9 cellular contexts compared by ENCODE assay signal in the genomic region with DNA sequence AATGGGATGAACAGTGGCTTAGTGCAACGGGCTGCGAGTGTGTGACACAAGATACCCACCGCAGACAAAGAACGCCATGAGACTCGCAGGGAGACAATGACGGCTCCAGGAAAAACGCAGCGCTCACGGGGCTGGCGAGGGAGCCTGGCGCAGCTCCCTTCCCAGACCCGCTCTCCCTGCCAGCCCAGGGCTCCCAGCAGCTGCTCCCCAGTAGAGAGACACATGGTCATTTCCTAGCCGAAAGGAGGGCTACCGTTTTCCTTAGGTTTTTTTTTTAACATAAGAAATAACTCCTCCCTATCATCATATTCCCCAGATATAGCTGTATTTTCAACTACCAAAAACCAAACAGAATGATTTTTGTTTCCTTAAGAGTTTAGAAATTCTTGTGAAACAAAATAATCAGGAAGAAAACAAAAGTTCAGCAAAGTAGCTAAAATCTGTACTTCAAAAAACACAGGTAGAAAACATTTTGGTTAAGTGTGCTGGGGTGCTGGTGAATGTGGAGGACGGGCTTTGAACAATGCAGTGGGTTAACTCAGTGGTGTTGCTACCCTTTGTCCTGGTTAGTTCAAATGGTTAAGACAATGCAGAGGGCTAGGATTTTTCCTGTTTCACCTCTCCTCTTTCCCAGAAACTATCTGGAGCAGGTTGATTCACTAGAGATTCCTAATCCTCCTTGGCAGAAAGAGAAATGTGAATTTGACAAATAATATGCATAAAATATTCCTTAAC.
DNase-seq lines count a peak whose midpoint lies in the region; ATAC-seq and TF ChIP-seq lines count a peak whose summit lies in the region.
"Had no signal": no experiment of that assay in that cellular context is flagged by ENCODE, and none has a peak within 500 bp of the region (broad histone marks: within the 10 kb centered on the region; RNA-seq: fewer than 3 reads in every experiment).

No MANE protein-coding gene starts in this region.

- no peaks in the 10 kb centered on the region for H3K36me3 ChIP-seq in right lobe of liver
- no peaks in the 10 kb centered on the region for H3K36me3 ChIP-seq in transverse colon

- H3K27ac ChIP-seq in coronary artery (peak overlapping the region in 1 of 2 donors; percentile 9), right lobe of liver (peak overlapping the region; percentile 1 to 26 (median 17)), transverse colon (peak overlapping the region in 1 of 4 donors; percentile 18)

- TF ChIP-seq CTCF in coronary artery (IDR thresholded peaks at IDR 0.05) = no peak
- no peak for TF ChIP-seq CTCF in right lobe of liver (IDR thresholded peaks at IDR 0.05)
- no peak for TF ChIP-seq CTCF in transverse colon (IDR thresholded peaks at IDR 0.05)
- TF ChIP-seq CTCF in lower leg skin (IDR thresholded peaks at IDR 0.05) = no peak

- ATAC-seq in right lobe of liver = peak; percentile 93 to 96 (median 94)
- ATAC-seq in HG03139 (IDR thresholded peaks at IDR 0.05; ENCODE audit: unreplicated experiment) = no peak
- ATAC-seq: A549 had no signal

- no peak for TF ChIP-seq EP300 in transverse colon (IDR thresholded peaks at IDR 0.05; ENCODE audit: low read depth)

- H3K27me3 ChIP-seq in right lobe of liver (no peaks in the 10 kb centered on the region), transverse colon (no peaks in the 10 kb centered on the region)

- 15% methylated on average over 8 of the region's 15 CpGs for WGBS in right lobe of liver (ENCODE audit: insufficient coverage, low coverage, low lambda C conversion rate, missing lambda C conversion rate)
- 47 to 63% methylated on average over 11 to 15 of the region's 15 CpGs for WGBS in transverse colon (ENCODE audit: low coverage in 1 of 2), 2 donors
- 12 to 28% methylated on average over 15 of the region's 15 CpGs for WGBS in lower leg skin, 2 donors

- intact Hi-C loops in right lobe of liver (cut with DNase I) (no loop called here), transverse colon (cut with DNase I; ENCODE audit: low total_unique reads) (no loop called here), lower leg skin (cut with DNase I; ENCODE audit: low total_unique reads) (no loop called here)

- peak overlapping the region; percentile 62 for H3K4me3 ChIP-seq in coronary artery
- peak overlapping the region; percentile 12 to 30 (median 22) for H3K4me3 ChIP-seq in right lobe of liver
- H3K4me3 ChIP-seq in transverse colon = peak overlapping the region in 3 of 4 donors; percentile 16 to 36 (median 16)
- H3K4me3 ChIP-seq in lower leg skin (ENCODE audit: low read depth, poor library complexity, severe bottlenecking) = no peak overlapping the region
- H3K4me3 ChIP-seq: A549 had no signal

- H3K9me3 ChIP-seq in right lobe of liver (no peaks in the 10 kb centered on the region), transverse colon (no peaks in the 10 kb centered on the region)
- H3K9me3 ChIP-seq: A549 had no signal

- no peaks in the 10 kb centered on the region for H3K4me1 ChIP-seq in right lobe of liver
- peaks cover 0 to 6% (median 0%) of the 10 kb centered on the region in 4 donors for H3K4me1 ChIP-seq in transverse colon

- DNase-seq in NCI-H1417 (lab: John Stamatoyannopoulos, UW) (peak in 2 of 3 experiments; percentile 52 to 70), NCI-H1417 treated with DMSO at 0.1 percent for 48 hours (lab: John Stamatoyannopoulos, UW) (no peak), coronary artery (ENCODE audit: low spot score) (no peak), right lobe of liver (peak; percentile 57 to 64 (median 61)), transverse colon (no peak), lower leg skin (ENCODE audit: low spot score in 2 of 2) (no peak), HUDEP-2 (lab: John Stamatoyannopoulos, UW; ENCODE audit: unreplicated experiment in 76 of 76) (no peak)

- in situ Hi-C loops in transverse colon (cut with MboI; ENCODE audit: low pct_ligation_motif_present in 1 of 4, low pct_unique_long_range_greater_than_20kb in 1 of 4, low sequenced_read_pairs in 3 of 4) = loop anchor here in 2 of 4 donors (25.0 kb wide), 1 partner anchor 258 kb away; no protein-coding TSS in a partner anchor

- TF ChIP-seq POLR2A in right lobe of liver (IDR thresholded peaks at IDR 0.05) (no peak), transverse colon (IDR thresholded peaks at IDR 0.05) (no peak), lower leg skin (IDR thresholded peaks at IDR 0.05) (no peak)

Comparison
In these comparisons a context has a peak if more than half of its experiments do, and no peak if none do; other contexts are left out.
1. DNase-seq: peak in NCI-H1417 (2 of 3) and right lobe of liver (3 of 3); none in NCI-H1417 treated with DMSO at 0.1 percent for 48 hours (single experiment), coronary artery (single experiment), transverse colon (single experiment), lower leg skin (0 of 2) and HUDEP-2 (0 of 76).